In genomic region chr11:16000065-16000464, GRCh38 we compare ENCODE assay signal across 18 cellular contexts.
DNase-seq lines count a peak whose midpoint lies in the region; ATAC-seq, FAIRE-seq and TF ChIP-seq lines count a peak whose summit lies in the region.
"Had no signal": no experiment of that assay in that cellular context is flagged by ENCODE, and none has a peak within 500 bp of the region (broad histone marks: within the 10 kb centered on the region; RNA-seq: fewer than 3 reads in every experiment).

No MANE protein-coding gene starts in this region.

- no peak overlapping the region for H3K27ac ChIP-seq in osteoblast (ENCODE audit: low read depth, low read length)
- H3K27ac ChIP-seq: ascending aorta, ovary had no signal

- H3K27me3 ChIP-seq in osteoblast (ENCODE audit: insufficient read depth, low read length), result no peaks in the 10 kb centered on the region
- H3K27me3 ChIP-seq: ascending aorta, ovary had no signal

- no peak for DNase-seq in Calu3
- peak; percentile 13 for DNase-seq in M059J (ENCODE audit: low read depth)
- DNase-seq in epithelial cell of esophagus (ENCODE audit: low read depth), result peak; percentile 61
- DNase-seq in osteoblast (ENCODE audit: insufficient read length, low spot score, missing footprints), result no peak
- DNase-seq in GM19239 (ENCODE audit: insufficient read length, low spot score), result no peak
- DNase-seq in NCI-H748 (lab: John Stamatoyannopoulos, UW; ENCODE audit: unreplicated experiment), result no peak
- DNase-seq in T-helper 17 cell, result no peak
- DNase-seq in activated T-cell treated with anti-CD3 and anti-CD28 coated beads, Interleukin-2, amount 50 U/mL, for 72 hours, result no peak
- DNase-seq: activated effector memory CD4-positive, alpha-beta T cell treated with anti-CD3 and anti-CD28 coated beads, Interleukin-2, amount 50 U/mL, for 16 hours; CD4-positive, alpha-beta memory T cell; effector CD8-positive, alpha-beta T cell; kidney; NCI-H2029; NCI-H526 treated with DMSO at 0.1 percent for 48 hours; ovary; SW 1271 had no signal

- H3K4me1 ChIP-seq in osteoblast (ENCODE audit: insufficient read depth, low read length), result peaks cover 35% of the 10 kb centered on the region
- H3K4me1 ChIP-seq: ascending aorta had no signal

- H3K27ac Mint-ChIP-seq in Calu3 (ENCODE audit: unreplicated experiment) (peak overlapping the region; percentile 94), T-helper 17 cell (no peak overlapping the region)
- no peak overlapping the region for H3K27ac Mint-ChIP-seq in activated T-cell treated with anti-CD3 and anti-CD28 coated beads, Interleukin-2, amount 50 U/mL, for 72 hours
- H3K27ac Mint-ChIP-seq: CD4-positive, alpha-beta memory T cell had no signal

- CTCF ChIA-PET in Calu3 (lab: Charles Lee), result no interaction called here

- no peaks in the 10 kb centered on the region for H3K36me3 ChIP-seq in osteoblast (ENCODE audit: insufficient read depth, low read length)
- H3K36me3 ChIP-seq: ascending aorta, ovary had no signal

- no TSS peak for BruUV-seq in Calu3 (replicated peaks; lab: Mats Ljungman, UMichigan)

- no peak for TF ChIP-seq CTCF in Calu3 (IDR thresholded peaks at IDR 0.05; ENCODE audit: unreplicated experiment)
- no peak for TF ChIP-seq CTCF in epithelial cell of esophagus (IDR thresholded peaks at IDR 0.05; ENCODE audit: insufficient read depth, low read depth, low read length, missing control alignments)
- TF ChIP-seq CTCF in osteoblast (IDR thresholded peaks at IDR 0.05; ENCODE audit: extremely low read depth, low read depth, low read length), result no peak

- peak overlapping the region; percentile 44 for H3K4me2 ChIP-seq in osteoblast (ENCODE audit: insufficient read depth, low read length)

- H3K36me3 Mint-ChIP-seq in Calu3 (ENCODE audit: insufficient read depth, unreplicated experiment) (peaks cover 9% of the 10 kb centered on the region), T-helper 17 cell (ENCODE audit: low read depth) (no peaks in the 10 kb centered on the region)
- no peaks in the 10 kb centered on the region for H3K36me3 Mint-ChIP-seq in activated T-cell treated with anti-CD3 and anti-CD28 coated beads, Interleukin-2, amount 50 U/mL, for 72 hours (ENCODE audit: insufficient read depth in 2 of 2)
- H3K36me3 Mint-ChIP-seq: CD4-positive, alpha-beta memory T cell had no signal

- no peak for ATAC-seq in T-helper 17 cell
- ATAC-seq in activated T-cell treated with anti-CD3 and anti-CD28 coated beads, Interleukin-2, amount 50 U/mL, for 72 hours (replicated peaks in 1 of 2), result no peak

- FAIRE-seq in GM19239 (lab: Jason Lieb, UNC), result no peak
- FAIRE-seq: G401.6, kidney had no signal

- H3K4me3 ChIP-seq in epithelial cell of esophagus (ENCODE audit: low read length), result no peak overlapping the region
- no peak overlapping the region for H3K4me3 ChIP-seq in osteoblast (ENCODE audit: insufficient read depth, low read length)
- H3K4me3 ChIP-seq: ascending aorta, ovary had no signal

- H3K79me2 ChIP-seq in osteoblast (ENCODE audit: insufficient read depth, low read length), result no peaks in the 10 kb centered on the region

- H3K4me1 Mint-ChIP-seq in Calu3 (ENCODE audit: low read depth, unreplicated experiment), result peaks cover 47% of the 10 kb centered on the region
- H3K4me1 Mint-ChIP-seq in T-helper 17 cell, result peaks cover 5% of the 10 kb centered on the region
- H3K4me1 Mint-ChIP-seq in activated T-cell treated with anti-CD3 and anti-CD28 coated beads, Interleukin-2, amount 50 U/mL, for 72 hours (ENCODE audit: low read depth), result no peaks in the 10 kb centered on the region

- no peaks in the 10 kb centered on the region for H4K20me1 ChIP-seq in osteoblast (ENCODE audit: insufficient read depth, low read length)

- H3K9me3 ChIP-seq in osteoblast (ENCODE audit: low read depth, low read length) (no peaks in the 10 kb centered on the region), T-helper 17 cell (ENCODE audit: control insufficient read depth, low read length, poor library complexity, severe bottlenecking) (no peaks in the 10 kb centered on the region)
- H3K9me3 ChIP-seq: ascending aorta, ovary had no signal

- H3K4me3 Mint-ChIP-seq in Calu3 (ENCODE audit: low read depth, unreplicated experiment) (no peak overlapping the region), T-helper 17 cell (no peak overlapping the region)
- no peak overlapping the region for H3K4me3 Mint-ChIP-seq in activated T-cell treated with anti-CD3 and anti-CD28 coated beads, Interleukin-2, amount 50 U/mL, for 72 hours
- H3K4me3 Mint-ChIP-seq: CD4-positive, alpha-beta memory T cell had no signal

- intact Hi-C loops in Calu3 (cut with micrococcal nuclease; ENCODE audit: unreplicated experiment), result loop anchor here (2.0 to 10.0 kb wide), 6 partner anchors 31 to 605 kb away; no protein-coding TSS in a partner anchor

- H3K27me3 Mint-ChIP-seq in Calu3 (ENCODE audit: unreplicated experiment) (no peaks in the 10 kb centered on the region), T-helper 17 cell (no peaks in the 10 kb centered on the region)
- no peaks in the 10 kb centered on the region for H3K27me3 Mint-ChIP-seq in activated T-cell treated with anti-CD3 and anti-CD28 coated beads, Interleukin-2, amount 50 U/mL, for 72 hours (ENCODE audit: low read depth)
- H3K27me3 Mint-ChIP-seq: CD4-positive, alpha-beta memory T cell had no signal

- H3K9me3 Mint-ChIP-seq in Calu3 (ENCODE audit: low read depth, unreplicated experiment), result no peaks in the 10 kb centered on the region
- peaks cover 0 to 2% of the 10 kb centered on the region in 2 donors for H3K9me3 Mint-ChIP-seq in activated T-cell treated with anti-CD3 and anti-CD28 coated beads, Interleukin-2, amount 50 U/mL, for 72 hours

- peak overlapping the region; percentile 6 for H2AFZ ChIP-seq in osteoblast (ENCODE audit: low read length)

Comparison
In these comparisons a context has a peak if more than half of its experiments do, and no peak if none do; other contexts are left out.
1. DNase-seq: peak in M059J (single experiment) and epithelial cell of esophagus (single experiment); none in Calu3 (single experiment), osteoblast (single experiment), GM19239 (single experiment), NCI-H748 (single experiment), T-helper 17 cell (0 of 3) and activated T-cell treated with anti-CD3 and anti-CD28 coated beads, Interleukin-2, amount 50 U/mL, for 72 hours (0 of 2).